ENCODE assay signal across 18 cellular contexts in genomic region chr15:91634163-91634562, GRCh38.
DNase-seq lines count a peak whose midpoint lies in the region; ATAC-seq, FAIRE-seq and TF ChIP-seq lines count a peak whose summit lies in the region.
"Had no signal": no experiment of that assay in that cellular context is flagged by ENCODE, and none has a peak within 500 bp of the region (broad histone marks: within the 10 kb centered on the region; RNA-seq: fewer than 3 reads in every experiment).

No MANE protein-coding gene starts in this region.

- no peak overlapping the region for H2AK5ac ChIP-seq in H1 (ENCODE audit: low read depth, low read length)

- no peak overlapping the region for H4K5ac ChIP-seq in H1 (ENCODE audit: insufficient read length, low read depth, low read length)

- TF ChIP-seq RAD21 in H1 (IDR thresholded peaks at IDR 0.05 in 1 of 2, conservative IDR thresholded peaks at IDR 0.05 in 1 of 2; ENCODE audit: low read depth in 2 of 2, low read length in 2 of 2): no peak

- H3K4me3 ChIP-seq in H1 (ENCODE audit: extremely low read depth in 1 of 4, insufficient read depth in 2 of 4, low read depth in 3 of 4, low read length in 4 of 4) (no peak overlapping the region), mucosa of descending colon (no peak overlapping the region)
- H3K4me3 ChIP-seq: A549, HAP-1, K562 had no signal

- H3K79me2 ChIP-seq in H1 (ENCODE audit: control insufficient read depth in 1 of 2, insufficient read depth in 2 of 2, low read length in 2 of 2): no peaks in the 10 kb centered on the region

- H3K27ac ChIP-seq in H1 (ENCODE audit: low read depth, low read length): no peak overlapping the region
- H3K27ac ChIP-seq: A549, C4-2B, HL-60 had no signal

- H3K9ac ChIP-seq in H1 (replicated peaks in 1 of 4; ENCODE audit: extremely low read depth in 1 of 4, low read depth in 3 of 4, low read length in 3 of 4): no peak overlapping the region

- no peak overlapping the region for H2AFZ ChIP-seq in H1 (ENCODE audit: low read length)

- no peaks in the 10 kb centered on the region for H3K36me3 ChIP-seq in H1 (ENCODE audit: control insufficient read depth in 2 of 4, insufficient read depth in 4 of 4, low read length in 3 of 4)
- no peaks in the 10 kb centered on the region for H3K36me3 ChIP-seq in mucosa of descending colon (ENCODE audit: low read depth)
- H3K36me3 ChIP-seq: BE2C, HAP-1 had no signal

- H3K4me2 ChIP-seq in H1 (ENCODE audit: insufficient read depth in 1 of 2, low read depth in 2 of 2, low read length in 2 of 2): no peak overlapping the region
- H3K4me2 ChIP-seq: A549 had no signal

- H3K4me1 ChIP-seq in H1 (replicated peaks in 1 of 4; ENCODE audit: control insufficient read depth in 3 of 4, insufficient read depth in 4 of 4, low read length in 3 of 4) (no peaks in the 10 kb centered on the region), mucosa of descending colon (ENCODE audit: low read depth) (no peaks in the 10 kb centered on the region)
- H3K4me1 ChIP-seq: A549, HAP-1 had no signal

- no peak overlapping the region for H3K56ac ChIP-seq in H1 (replicated peaks; ENCODE audit: insufficient read length, low read depth, low read length)

- no peaks in the 10 kb centered on the region; the same call in 1 of the 2 replicates for H3K79me1 ChIP-seq in H1 (ENCODE audit: low read depth, low read length)

- H2BK12ac ChIP-seq in H1 (ENCODE audit: low read depth, low read length): no peak overlapping the region

- no peak overlapping the region for H3K18ac ChIP-seq in H1 (ENCODE audit: extremely low read depth, low read length)

- no peak overlapping the region for H2BK120ac ChIP-seq in H1 (replicated peaks; ENCODE audit: low read depth, low read length)

- no peaks in the 10 kb centered on the region for H4K20me1 ChIP-seq in H1 (replicated peaks in 1 of 2; ENCODE audit: control insufficient read depth in 1 of 2, insufficient read depth in 2 of 2, low read length in 2 of 2)

- no peak for TF ChIP-seq POLR2A in H1 (IDR thresholded peaks at IDR 0.05; ENCODE audit: control extremely low read depth in 1 of 2, low read depth in 2 of 2, low read length in 2 of 2)

- no peak for FAIRE-seq in H1 (lab: Jason Lieb, UNC)
- FAIRE-seq: A549, D721Med, K562 had no signal

- H3K14ac ChIP-seq in H1 (ENCODE audit: insufficient read length): no peak overlapping the region

- H3K4ac ChIP-seq in H1 (replicated peaks; ENCODE audit: insufficient read length, low read depth, low read length): no peak overlapping the region

- 88% methylated on average over 3 of the region's 3 CpGs; no CpG with 5 or more reads in 1 of the 2 experiments for WGBS in H1 (ENCODE audit: extremely low coverage in 1 of 2, insufficient coverage in 1 of 2, insufficient read length in 1 of 2, insufficient replicate concordance in 2 of 2, low coverage in 1 of 2, low lambda C conversion rate in 2 of 2, missing lambda C conversion rate in 1 of 2), 2 experiments

- no peak overlapping the region for H2BK5ac ChIP-seq in H1 (ENCODE audit: low read depth, low read length)

- intact Hi-C loops in left colon (cut with DNase I, micrococcal nuclease): no loop called here
- intact Hi-C loops in mucosa of descending colon (cut with DNase I, micrococcal nuclease): no loop called here

- TF ChIP-seq EP300 in H1 (IDR thresholded peaks at IDR 0.05; ENCODE audit: borderline replicate concordance in 1 of 2, low read depth in 2 of 2, low read length in 2 of 2): no peak

- no peak overlapping the region for H3K23ac ChIP-seq in H1 (ENCODE audit: insufficient read length)

- CTCF ChIA-PET in H1 (lab: Charles Lee; ENCODE audit: partially characterized antibody): interaction anchor here (0.7 kb wide), 1 partner anchor 72 kb away, joined by 3 read pairs; no protein-coding TSS in a partner anchor

- POLR2A ChIA-PET in H1 (lab: Charles Lee; ENCODE audit: partially characterized antibody): no interaction called here

- DNase-seq in H1 (ENCODE audit: low read depth in 1 of 2, low spot score in 2 of 2): no peak
- DNase-seq in left colon: no peak
- DNase-seq in mucosa of descending colon: no peak
- DNase-seq in SW 1271 (lab: John Stamatoyannopoulos, UW): no peak
- no peak for DNase-seq in NCI-H748 (lab: John Stamatoyannopoulos, UW; ENCODE audit: unreplicated experiment)
- DNase-seq: BE2C; CD4-positive, alpha-beta memory T cell; COR-L47; DMS153; GOT3 had no signal

- H3K9me3 ChIP-seq in H1 (ENCODE audit: insufficient read depth in 2 of 2, low read depth in 1 of 2, low read length in 1 of 2) (peaks cover 0 to 5% of the 10 kb centered on the region in 2 experiments; a peak in 1 of 4 replicates), mucosa of descending colon (no peaks in the 10 kb centered on the region)
- H3K9me3 ChIP-seq: BE2C had no signal

- ATAC-seq in left colon (peak; percentile 67), mucosa of descending colon (peak; percentile 58), HG03354 (IDR thresholded peaks at IDR 0.05; ENCODE audit: poor library complexity, severe bottlenecking, unreplicated experiment) (no peak), GM18873 (IDR thresholded peaks at IDR 0.05; ENCODE audit: low FRiP score, unreplicated experiment) (no peak)
- ATAC-seq: A549, K562 had no signal

- H4K8ac ChIP-seq in H1 (ENCODE audit: extremely low read depth, insufficient read depth, low read length): no peak overlapping the region

- H2BK15ac ChIP-seq in H1 (ENCODE audit: low read length): 0 out of 2 replicates have a peak overlapping the region, but pooled peaks have one; percentile 18

- H2BK20ac ChIP-seq in H1 (ENCODE audit: low read length): no peak overlapping the region

- H3K27me3 ChIP-seq in H1 (replicated peaks in 1 of 4; ENCODE audit: control insufficient read depth in 3 of 4, extremely low read depth in 1 of 4, insufficient read depth in 3 of 4, low read length in 3 of 4): no peaks in the 10 kb centered on the region
- H3K27me3 ChIP-seq: BE2C had no signal

- no peak for TF ChIP-seq CTCF in H1 (IDR thresholded peaks at IDR 0.05; ENCODE audit: control extremely low read depth in 1 of 3, insufficient read depth in 1 of 3, low read depth in 1 of 3, low read length in 3 of 3)
- TF ChIP-seq CTCF in mucosa of descending colon (IDR thresholded peaks at IDR 0.05): no peak

- no peak overlapping the region for H4K91ac ChIP-seq in H1 (replicated peaks; ENCODE audit: insufficient read length, low read length)

- H3K23me2 ChIP-seq in H1 (ENCODE audit: low read depth, low read length): no peaks in the 10 kb centered on the region

TF ChIP-seq in H1, 55 proteins besides CTCF, POLR2A, EP300 and RAD21:
- TF ChIP-seq USF2 (IDR thresholded peaks at IDR 0.05; ENCODE audit: low read length): no peak
- no peak for TF ChIP-seq ATF3 (IDR thresholded peaks at IDR 0.05; ENCODE audit: insufficient read depth, low read depth, low read length)
- no peak for TF ChIP-seq CHD2 (IDR thresholded peaks at IDR 0.05; ENCODE audit: low read length)
- no peak for TF ChIP-seq GABPA (IDR thresholded peaks at IDR 0.05; ENCODE audit: borderline replicate concordance, insufficient read depth, low read length)
- TF ChIP-seq BRCA1 (IDR thresholded peaks at IDR 0.05; ENCODE audit: low read depth, low read length): no peak
- TF ChIP-seq CBX5 (IDR thresholded peaks at IDR 0.05; ENCODE audit: low read depth, low read length): no peak
- TF ChIP-seq CTBP2 (IDR thresholded peaks at IDR 0.05; ENCODE audit: borderline replicate concordance, insufficient read depth, insufficient read length, low read length): no peak
- no peak for TF ChIP-seq TAF1 (IDR thresholded peaks at IDR 0.05; ENCODE audit: low read depth, low read length)
- no peak for TF ChIP-seq E2F6 (IDR thresholded peaks at IDR 0.05)
- TF ChIP-seq SIX5 (IDR thresholded peaks at IDR 0.05; ENCODE audit: low read depth, low read length): no peak

Comparison
In these comparisons a context has a peak if more than half of its experiments do, and no peak if none do; other contexts are left out.
1. ATAC-seq: peak in left colon (single experiment) and mucosa of descending colon (single experiment); none in HG03354 (single experiment) and GM18873 (single experiment).